17 cellular contexts compared by ENCODE assay signal in the genomic region with DNA sequence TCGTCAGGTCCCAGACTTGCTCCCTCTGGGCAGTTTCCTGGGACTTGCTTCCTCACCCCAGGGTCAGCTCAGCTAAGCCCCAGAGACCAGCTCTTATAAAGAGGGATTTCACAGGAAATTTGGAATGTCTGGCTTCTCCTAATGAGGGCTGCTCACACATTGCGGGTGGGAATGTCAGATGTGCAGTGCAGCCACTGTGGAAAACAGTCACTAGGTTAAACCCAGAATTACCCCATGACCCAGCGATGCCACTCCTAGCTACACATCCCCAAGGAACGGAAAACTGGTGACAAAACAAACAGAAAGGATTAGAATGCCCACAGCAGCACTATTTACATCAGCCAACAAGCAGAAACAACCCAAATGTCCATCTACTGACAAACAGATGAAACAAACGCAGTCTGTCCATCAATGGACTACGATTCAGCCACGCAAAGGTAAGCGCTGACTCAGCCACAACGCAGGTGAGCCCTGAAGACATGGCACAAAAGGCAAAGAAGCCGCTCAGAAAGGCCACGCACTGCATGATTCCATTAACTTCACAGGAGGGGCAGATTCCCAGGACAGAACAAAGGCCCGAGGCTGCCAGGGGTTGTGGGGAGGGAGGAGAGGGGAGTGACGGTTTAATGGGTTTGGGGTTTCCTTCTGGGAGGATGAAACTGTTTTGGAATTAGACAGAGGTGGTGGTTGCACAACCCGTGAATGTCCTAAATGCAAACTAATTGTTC.
DNase-seq lines count a peak whose midpoint lies in the region; ATAC-seq and TF ChIP-seq lines count a peak whose summit lies in the region.
"Had no signal": no experiment of that assay in that cellular context is flagged by ENCODE, and none has a peak within 500 bp of the region (broad histone marks: within the 10 kb centered on the region; RNA-seq: fewer than 3 reads in every experiment).

No MANE protein-coding gene starts in this region.

- H3K27me3 Mint-ChIP-seq in H9 (ENCODE audit: low read depth): no peaks in the 10 kb centered on the region; the same call in 1 of the 2 replicates
- H3K27me3 Mint-ChIP-seq: activated CD4-positive, alpha-beta memory T cell treated with anti-CD3 and anti-CD28 coated beads for 36 hours had no signal

- WGBS in H9 (ENCODE audit: extremely low coverage, insufficient read length, low lambda C conversion rate): no CpG with 5 or more reads among the region's 14 CpGs
- 78 to 82% (median 79%) methylated on average over 14 of the region's 14 CpGs for WGBS in psoas muscle, 3 donors

- no peak overlapping the region for H3K23ac ChIP-seq in H9 (ENCODE audit: insufficient read length, low read depth, low read length)

- peaks cover 4 to 6% (median 6%) of the 10 kb centered on the region in 3 experiments; a peak in 5 of 7 replicates for H3K36me3 Mint-ChIP-seq in H9 (ENCODE audit: insufficient read depth in 1 of 3, low read depth in 3 of 3)
- H3K36me3 Mint-ChIP-seq: activated CD4-positive, alpha-beta memory T cell treated with anti-CD3 and anti-CD28 coated beads for 36 hours had no signal

- H3K4me1 Mint-ChIP-seq in H9: peaks cover 61 to 91% of the 10 kb centered on the region in 2 experiments

- intact Hi-C loops in psoas muscle (cut with DNase I): no loop called here

- H2BK12ac ChIP-seq in H9 (ENCODE audit: insufficient read length, low read depth, low read length): no peak overlapping the region

- H4K8ac ChIP-seq in H9 (replicated peaks; ENCODE audit: insufficient read length, low read depth, low read length): no peak overlapping the region

- ATAC-seq in psoas muscle (no peak), esophagus mucosa (no peak), HG02840 (IDR thresholded peaks at IDR 0.05; ENCODE audit: low FRiP score, unreplicated experiment) (no peak)
- ATAC-seq: left colon; naive thymus-derived CD8-positive, alpha-beta T cell; sciatic nerve had no signal

- H3K9me3 ChIP-seq in H9 (ENCODE audit: control insufficient read depth, low read depth, low read length): no peaks in the 10 kb centered on the region
- no peaks in the 10 kb centered on the region for H3K9me3 ChIP-seq in psoas muscle
- H3K9me3 ChIP-seq: BE2C, SK-N-SH had no signal

- no peak overlapping the region for H2AFZ ChIP-seq in H9 (ENCODE audit: low read length)
- H2AFZ ChIP-seq: GM23248 had no signal

- H2BK120ac ChIP-seq in H9 (ENCODE audit: low read depth, low read length, poor library complexity, severe bottlenecking): no peak overlapping the region

- DNase-seq in H9: no peak
- peak; percentile 84 for DNase-seq in NCI-H69 (lab: John Stamatoyannopoulos, UW)
- DNase-seq in fibroblast of villous mesenchyme (ENCODE audit: low read depth): peak; percentile 90
- peak in 1 of 2 donors; percentile 48 for DNase-seq in psoas muscle
- DNase-seq in NCI-H2227 treated with DMSO at 0.1 percent for 48 hours (lab: John Stamatoyannopoulos, UW): no peak
- DNase-seq in epidermal melanocyte (ENCODE audit: insufficient read length, low spot score): no peak
- DNase-seq: activated CD4-positive, alpha-beta memory T cell treated with anti-CD3 and anti-CD28 coated beads for 36 hours; BE2C; DMS153; GM23248; left colon; naive thymus-derived CD8-positive, alpha-beta T cell; NCI-H226; SK-N-SH had no signal

- H3K4me2 ChIP-seq in H9 (ENCODE audit: insufficient read depth, insufficient read length, low read length): no peak overlapping the region
- H3K4me2 ChIP-seq: SK-N-SH had no signal

- no peaks in the 10 kb centered on the region for H3K27me3 ChIP-seq in H9 (ENCODE audit: insufficient read depth, low read length)
- H3K27me3 ChIP-seq in psoas muscle (ENCODE audit: insufficient read depth in 3 of 3, low read length in 2 of 3): no peaks in the 10 kb centered on the region
- H3K27me3 ChIP-seq: BE2C had no signal

- no peak for TF ChIP-seq CTCF in H9 (conservative IDR thresholded peaks at IDR 0.05)
- no peak for TF ChIP-seq CTCF in fibroblast of villous mesenchyme (IDR thresholded peaks at IDR 0.05; ENCODE audit: insufficient read depth, low read depth, low read length)
- no peak for TF ChIP-seq CTCF in psoas muscle (IDR thresholded peaks at IDR 0.05)

- H2BK5ac ChIP-seq in H9 (ENCODE audit: insufficient read length, low read length): no peak overlapping the region

- no peak overlapping the region; a peak in 1 of 5 replicates for H3K4me3 Mint-ChIP-seq in H9
- H3K4me3 Mint-ChIP-seq: activated CD4-positive, alpha-beta memory T cell treated with anti-CD3 and anti-CD28 coated beads for 36 hours had no signal

- no peak overlapping the region for H2AK5ac ChIP-seq in H9 (ENCODE audit: insufficient read length, low read length)

- no peak overlapping the region for H2BK15ac ChIP-seq in H9 (ENCODE audit: low read depth, low read length)

- H3K79me1 ChIP-seq in H9 (ENCODE audit: insufficient read depth, low read depth, low read length, poor library complexity, severe bottlenecking): peaks cover 9% of the 10 kb centered on the region

- H3K56ac ChIP-seq in H9 (ENCODE audit: insufficient read length, low read depth, low read length): no peak overlapping the region

- H3K79me2 ChIP-seq in H9 (ENCODE audit: insufficient read depth, low read length): peaks cover 21% of the 10 kb centered on the region; the same call in 1 of the 2 replicates

- H3K9ac ChIP-seq in H9 (ENCODE audit: extremely low read depth, insufficient read length, low read length): no peak overlapping the region
- H3K9ac ChIP-seq: GM23248, SK-N-SH had no signal

- no peaks in the 10 kb centered on the region for H4K20me1 ChIP-seq in H9 (ENCODE audit: control insufficient read depth, insufficient read depth, insufficient read length)

- H3K14ac ChIP-seq in H9 (ENCODE audit: insufficient read depth, low read length): no peak overlapping the region

- H3K18ac ChIP-seq in H9 (ENCODE audit: insufficient read length, low read depth, low read length): peak overlapping the region; percentile 21

- no peak overlapping the region for H3K4ac ChIP-seq in H9 (ENCODE audit: low read depth, low read length)

- H3K9me3 Mint-ChIP-seq in H9: no peaks in the 10 kb centered on the region
- H3K9me3 Mint-ChIP-seq: activated CD4-positive, alpha-beta memory T cell treated with anti-CD3 and anti-CD28 coated beads for 36 hours; naive thymus-derived CD8-positive, alpha-beta T cell had no signal

- no peak overlapping the region for H4K5ac ChIP-seq in H9 (ENCODE audit: insufficient read length, low read depth, low read length)

- H3T11ph ChIP-seq in H9 (ENCODE audit: low read length): no peak overlapping the region

- H2BK20ac ChIP-seq in H9 (ENCODE audit: low read depth, low read length, poor library complexity, severe bottlenecking): no peak overlapping the region

- no peaks in the 10 kb centered on the region for H3K36me3 ChIP-seq in psoas muscle (ENCODE audit: insufficient read depth in 1 of 2, low read depth in 1 of 2)
- H3K36me3 ChIP-seq: BE2C had no signal

- H3K23me2 ChIP-seq in H9 (ENCODE audit: insufficient read length, low read depth, low read length, poor library complexity, severe bottlenecking): no peaks in the 10 kb centered on the region

- no peak overlapping the region for H3K27ac ChIP-seq in H9 (ENCODE audit: insufficient read length, low read depth, low read length)
- H3K27ac ChIP-seq in psoas muscle: peak overlapping the region; percentile 84
- H3K27ac ChIP-seq: GM23248 had no signal

- no peak overlapping the region for H4K91ac ChIP-seq in H9 (ENCODE audit: insufficient read length, low read depth, low read length)

- H3K4me3 ChIP-seq in fibroblast of villous mesenchyme (ENCODE audit: low read depth, low read length): no peak overlapping the region
- H3K4me3 ChIP-seq in psoas muscle: no peak overlapping the region
- H3K4me3 ChIP-seq: GM23248 had no signal

- H3K27ac Mint-ChIP-seq in H9: peak overlapping the region; percentile 15 to 85 (median 35); a peak in 6 of 7 replicates
- H3K27ac Mint-ChIP-seq: activated CD4-positive, alpha-beta memory T cell treated with anti-CD3 and anti-CD28 coated beads for 36 hours had no signal

- peaks cover 5% of the 10 kb centered on the region; the same call in 1 of the 2 replicates for H3K4me1 ChIP-seq in H9 (ENCODE audit: insufficient read depth, low read length)
- peaks cover 86% of the 10 kb centered on the region for H3K4me1 ChIP-seq in psoas muscle

Comparison
In these comparisons a context has a peak if more than half of its experiments do, and no peak if none do; other contexts are left out.
1. DNase-seq: peak in NCI-H69 (single experiment) and fibroblast of villous mesenchyme (single experiment); none in H9 (single experiment), NCI-H2227 treated with DMSO at 0.1 percent for 48 hours (single experiment) and epidermal melanocyte (single experiment).